In the genomic region with DNA sequence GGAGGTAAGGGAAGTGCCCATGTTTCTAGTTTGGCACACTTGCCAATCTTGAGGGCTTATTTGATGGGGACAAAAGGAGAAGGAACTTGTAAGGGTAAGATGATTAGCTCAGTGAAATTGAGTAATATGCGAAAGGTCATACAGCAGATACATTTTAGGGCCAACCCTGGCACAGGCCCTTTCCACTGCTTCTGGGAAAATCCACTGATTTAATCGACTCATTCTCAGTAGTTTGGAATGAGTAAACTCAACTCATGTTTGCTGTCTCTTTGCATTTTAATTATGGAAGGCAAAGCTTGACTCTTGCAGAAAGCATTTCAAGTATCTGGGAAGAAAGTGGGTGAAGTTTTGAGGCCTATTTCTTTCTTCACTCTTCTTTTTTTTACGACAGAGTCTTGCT, we compare ENCODE assay signal across 11 cellular contexts. TPM values are rescaled to one million over a fixed set of nuclear protein-coding genes. Genes with fewer than 3 reads are reported as not detected.
DNase-seq lines count a peak whose midpoint lies in the region; ATAC-seq and TF ChIP-seq lines count a peak whose summit lies in the region.
"Had no signal": no experiment of that assay in that cellular context is flagged by ENCODE, and none has a peak within 500 bp of the region (broad histone marks: within the 10 kb centered on the region; RNA-seq: fewer than 3 reads in every experiment).

No MANE protein-coding gene starts in this region.

- peaks cover 0 to 32% (median 0%) of the 10 kb centered on the region in 3 donors for H3K36me3 Mint-ChIP-seq in CD8-positive, alpha-beta memory T cell
- H3K36me3 Mint-ChIP-seq in osteocyte (ENCODE audit: unreplicated experiment) (peaks cover under 1% of the 10 kb centered on the region), nephron progenitor cell (ENCODE audit: low read depth) (peaks cover 27% of the 10 kb centered on the region)

- H3K36me3 ChIP-seq in CD8-positive, alpha-beta memory T cell (ENCODE audit: insufficient read depth, low read length) = no peaks in the 10 kb centered on the region

- no peaks in the 10 kb centered on the region for H3K9me3 ChIP-seq in CD8-positive, alpha-beta memory T cell (ENCODE audit: low read length)

- ATAC-seq in GM19035 (IDR thresholded peaks at IDR 0.05; ENCODE audit: unreplicated experiment) = no peak

- H3K9me3 Mint-ChIP-seq in CD8-positive, alpha-beta memory T cell = no peaks in the 10 kb centered on the region
- no peaks in the 10 kb centered on the region for H3K9me3 Mint-ChIP-seq in osteocyte (ENCODE audit: unreplicated experiment)
- no peaks in the 10 kb centered on the region for H3K9me3 Mint-ChIP-seq in nephron progenitor cell

- peaks cover 9% of the 10 kb centered on the region for H3K4me1 ChIP-seq in CD8-positive, alpha-beta memory T cell (ENCODE audit: insufficient read depth, low read length)

- TF ChIP-seq CTCF in choroid plexus epithelial cell (conservative IDR thresholded peaks at IDR 0.05; ENCODE audit: low read depth, low read length) (no peak), osteocyte (IDR thresholded peaks at IDR 0.05) (no peak), nephron progenitor cell (IDR thresholded peaks at IDR 0.05) (no peak)

- POLR2A ChIA-PET in CD8-positive, alpha-beta memory T cell (lab: Charles Lee) = interaction anchor here (0.7 kb wide), 1 partner anchor 50 kb away, joined by 3 read pairs; a partner anchor contains a TSS

- CTCF ChIA-PET in CD8-positive, alpha-beta memory T cell (lab: Charles Lee) = no interaction called here

- no peaks in the 10 kb centered on the region for H3K27me3 Mint-ChIP-seq in CD8-positive, alpha-beta memory T cell
- no peaks in the 10 kb centered on the region for H3K27me3 Mint-ChIP-seq in osteocyte (ENCODE audit: unreplicated experiment)
- peaks cover 3% of the 10 kb centered on the region for H3K27me3 Mint-ChIP-seq in nephron progenitor cell (ENCODE audit: low read depth, poor library complexity)

- no peaks in the 10 kb centered on the region for H3K27me3 ChIP-seq in CD8-positive, alpha-beta memory T cell (ENCODE audit: insufficient read depth, low read length, poor library complexity, severe bottlenecking)

- no peak overlapping the region for H3K4me3 Mint-ChIP-seq in CD8-positive, alpha-beta memory T cell
- H3K4me3 Mint-ChIP-seq in osteocyte (ENCODE audit: unreplicated experiment) = no peak overlapping the region
- no peak overlapping the region for H3K4me3 Mint-ChIP-seq in nephron progenitor cell

- no peak overlapping the region for H3K4me3 ChIP-seq in CD8-positive, alpha-beta memory T cell (ENCODE audit: low read length)
- H3K4me3 ChIP-seq in choroid plexus epithelial cell (ENCODE audit: low read depth, low read length) = no peak overlapping the region

- no peak overlapping the region for H3K27ac ChIP-seq in CD8-positive, alpha-beta memory T cell (ENCODE audit: low read depth, low read length)

- H3K4me1 Mint-ChIP-seq in CD8-positive, alpha-beta memory T cell = peaks cover 21 to 56% (median 35%) of the 10 kb centered on the region in 3 donors
- peaks cover 4% of the 10 kb centered on the region for H3K4me1 Mint-ChIP-seq in osteocyte (ENCODE audit: unreplicated experiment)
- peaks cover 5% of the 10 kb centered on the region for H3K4me1 Mint-ChIP-seq in nephron progenitor cell

- peak overlapping the region in 6 of 8 donors; percentile 21 to 72 (median 44) for H3K27ac Mint-ChIP-seq in CD8-positive, alpha-beta memory T cell
- H3K27ac Mint-ChIP-seq in osteocyte (ENCODE audit: unreplicated experiment) = peak overlapping the region; percentile 20
- H3K27ac Mint-ChIP-seq in nephron progenitor cell = no peak overlapping the region

- DNase-seq in CD8-positive, alpha-beta memory T cell = no peak
- DNase-seq in NOMO-1 (lab: John Stamatoyannopoulos, UW; ENCODE audit: unreplicated experiment in 2 of 2) = peak; percentile 62 to 75
- peak; percentile 50 for DNase-seq in choroid plexus epithelial cell (ENCODE audit: low read depth)
- DNase-seq in osteocyte (ENCODE audit: extremely low spot score, unreplicated experiment) = no peak
- no peak for DNase-seq in effector CD8-positive, alpha-beta T cell (lab: John Stamatoyannopoulos, UW)
- DNase-seq in NCI-H510A (lab: John Stamatoyannopoulos, UW) = no peak
- no peak for DNase-seq in nephron progenitor cell
- DNase-seq: dermis blood vessel endothelial cell, NCI-H1417, T-helper 9 cell had no signal

RNA-seq across cellular contexts. Expression of a gene that starts 20.0 kb away (rescaled TPM):
- 10 to 100 TPM; 53.9 to 54.3 TPM for total RNA-seq in CD8-positive, alpha-beta memory T cell
- 124 TPM for polyA plus RNA-seq in CD8-positive, alpha-beta memory T cell
- 38.1 and 42.1 TPM in 2 replicates for total RNA-seq in osteocyte

RNA-seq across cellular contexts. Expression of a gene that starts 49.8 kb away (rescaled TPM):
- total RNA-seq in CD8-positive, alpha-beta memory T cell = 100 to 1,000 TPM; 349 to 352 TPM
- 157 TPM for polyA plus RNA-seq in CD8-positive, alpha-beta memory T cell
- total RNA-seq in osteocyte = 324 and 329 TPM in 2 replicates

Comparison
In these comparisons a context has a peak if more than half of its experiments do, and no peak if none do; other contexts are left out.
1. DNase-seq: peak in NOMO-1 (2 of 2) and choroid plexus epithelial cell (single experiment); none in CD8-positive, alpha-beta memory T cell (0 of 5), osteocyte (single experiment), effector CD8-positive, alpha-beta T cell (single experiment), NCI-H510A (single experiment) and nephron progenitor cell (single experiment).